8 cellular contexts compared by ENCODE assay signal in genomic region chr16:80027007-80027965, GRCh38.
DNase-seq lines count a peak whose midpoint lies in the region; ATAC-seq and TF ChIP-seq lines count a peak whose summit lies in the region.

No MANE protein-coding gene starts in this region.

- no peak overlapping the region for H3K27ac ChIP-seq in A673 (ENCODE audit: low read depth, low read length, poor library complexity, severe bottlenecking)

- H3K27me3 ChIP-seq in A673 (replicated peaks; ENCODE audit: insufficient read depth, low read depth, low read length, poor library complexity): no peaks in the 10 kb centered on the region

- POLR2A ChIA-PET in A673 (lab: Charles Lee; ENCODE audit: low non-redundant PET): no interaction called here

- intact Hi-C loops in A673 (cut with micrococcal nuclease; ENCODE audit: unreplicated experiment): no loop called here

- no peak overlapping the region for H3K4me3 ChIP-seq in A673 (ENCODE audit: low read depth, low read length, poor library complexity, severe bottlenecking)
- peak overlapping the region; percentile 19 for H3K4me3 ChIP-seq in WI38 (ENCODE audit: low read depth, low read length)
- H3K4me3 ChIP-seq in choroid plexus epithelial cell (ENCODE audit: low read depth, low read length): peak overlapping the region; percentile 32

- DNase-seq in A673 (ENCODE audit: low spot score): peak; percentile 56
- DNase-seq in HT1080 (ENCODE audit: low read depth): peak; percentile 99
- DNase-seq in choroid plexus epithelial cell (ENCODE audit: low read depth): peak; percentile 94
- peak; percentile 95 to 96 for DNase-seq in lung microvascular endothelial cell (ENCODE audit: low read depth in 2 of 2)
- DNase-seq in stimulated activated CD8-positive, alpha-beta memory T cell treated with anti-CD3 and anti-CD28 coated beads, Interleukin-7, amount 100 ng/mL, for 1 hour (ENCODE audit: low read depth in 2 of 2): peak; percentile 9 to 11
- DNase-seq in SKM-1 treated with dmso at 0.1 percent for 144 hours (lab: John Stamatoyannopoulos, UW; ENCODE audit: unreplicated experiment): no peak

- H3K36me3 ChIP-seq in A673 (ENCODE audit: insufficient read depth, low read length, poor library complexity, severe bottlenecking): no peaks in the 10 kb centered on the region

- ATAC-seq in GM19043 (IDR thresholded peaks at IDR 0.05; ENCODE audit: low read depth, unreplicated experiment): peak; percentile 52

- no peaks in the 10 kb centered on the region for H3K4me1 ChIP-seq in A673 (ENCODE audit: insufficient read depth, low read length, poor library complexity, severe bottlenecking)

- no peak for TF ChIP-seq CTCF in A673 (conservative IDR thresholded peaks at IDR 0.05; ENCODE audit: low read depth, low read length)
- no peak for TF ChIP-seq CTCF in WI38 (IDR thresholded peaks at IDR 0.05; ENCODE audit: low read depth, low read length)
- TF ChIP-seq CTCF in choroid plexus epithelial cell (conservative IDR thresholded peaks at IDR 0.05; ENCODE audit: low read depth, low read length): no peak

- BruUV-seq in A673 (replicated peaks; lab: Mats Ljungman, UMichigan): no TSS peak

- CTCF ChIA-PET in A673 (lab: Charles Lee): no interaction called here

- no peaks in the 10 kb centered on the region for H3K9me3 ChIP-seq in A673 (ENCODE audit: low read depth, low read length, poor library complexity, severe bottlenecking)
